10 cellular contexts compared by ENCODE assay signal in genomic region chr4:184280591-184281071, GRCh38.
DNase-seq lines count a peak whose midpoint lies in the region; ATAC-seq and TF ChIP-seq lines count a peak whose summit lies in the region.
"Had no signal": no experiment of that assay in that cellular context is flagged by ENCODE, and none has a peak within 500 bp of the region (broad histone marks: within the 10 kb centered on the region; RNA-seq: fewer than 3 reads in every experiment).

No MANE protein-coding gene starts in this region.

- H3K27ac Mint-ChIP-seq in activated naive CD8-positive, alpha-beta T cell treated with anti-CD3 and anti-CD28 coated beads, Interleukin-2, amount 10 ng/mL, durations not matched to agents 7 days and 5 days = peak overlapping the region; percentile 62

- no peak for TF ChIP-seq CTCF in PC-3 (conservative IDR thresholded peaks at IDR 0.05; ENCODE audit: low read depth, low read length)
- no peak for TF ChIP-seq CTCF in coronary artery (IDR thresholded peaks at IDR 0.05)

- peaks cover 14% of the 10 kb centered on the region for H3K36me3 Mint-ChIP-seq in activated naive CD8-positive, alpha-beta T cell treated with anti-CD3 and anti-CD28 coated beads, Interleukin-2, amount 10 ng/mL, durations not matched to agents 7 days and 5 days

- intact Hi-C loops in PC-3 (cut with micrococcal nuclease) = no loop called here

- ATAC-seq in GM18499 (IDR thresholded peaks at IDR 0.05; ENCODE audit: insufficient read depth, unreplicated experiment) (peak; percentile 31), GM19468 (IDR thresholded peaks at IDR 0.05; ENCODE audit: extremely low read depth, unreplicated experiment) (peak; percentile 43), HG03342 (IDR thresholded peaks at IDR 0.05; ENCODE audit: unreplicated experiment) (peak; percentile 46), PC-3 (no peak)
- ATAC-seq in activated naive CD8-positive, alpha-beta T cell treated with anti-CD3 and anti-CD28 coated beads, Interleukin-2, amount 10 ng/mL, durations not matched to agents 7 days and 5 days (ENCODE audit: low read depth) = peak; percentile 42
- ATAC-seq: sciatic nerve had no signal

- POLR2A ChIA-PET in activated naive CD8-positive, alpha-beta T cell treated with anti-CD3 and anti-CD28 coated beads, Interleukin-2, amount 10 ng/mL, durations not matched to agents 7 days and 5 days (lab: Charles Lee) = interaction anchor here (0.9 to 2.5 kb wide), 6 partner anchors 8 to 369 kb away, joined by 3 to 16 read pairs (median 6); partner anchors contain the start of genes CASP3, IRF2 and PRIMPOL
- POLR2A ChIA-PET in PC-3 (lab: Charles Lee; ENCODE audit: unreplicated experiment) = no interaction called here

- no peak overlapping the region for H3K4me3 ChIP-seq in PC-3 (ENCODE audit: low read length)
- H3K4me3 ChIP-seq in coronary artery = no peak overlapping the region
- H3K4me3 ChIP-seq: hepatocyte had no signal

- H3K9ac ChIP-seq in PC-3 (ENCODE audit: low read length) = no peak overlapping the region

- H3F3A ChIP-seq in PC-3 (ENCODE audit: low read length, unreplicated experiment) = no peaks in the 10 kb centered on the region

- CTCF ChIA-PET in PC-3 (lab: Charles Lee) = no interaction called here

- H3K4me3 Mint-ChIP-seq in activated naive CD8-positive, alpha-beta T cell treated with anti-CD3 and anti-CD28 coated beads, Interleukin-2, amount 10 ng/mL, durations not matched to agents 7 days and 5 days = no peak overlapping the region

- no peaks in the 10 kb centered on the region for H3K9me2 ChIP-seq in PC-3 (replicated peaks; ENCODE audit: low read length)

- H3K9me3 ChIP-seq in PC-3 (ENCODE audit: low read length) = 0 out of 2 replicates have a peak, but pooled peaks cover 3% of the 10 kb centered on the region

- DNase-seq in activated naive CD8-positive, alpha-beta T cell treated with anti-CD3 and anti-CD28 coated beads, Interleukin-2, amount 10 ng/mL, durations not matched to agents 7 days and 5 days = no peak
- DNase-seq in NCI-H2081 treated with DMSO at 0.1 percent for 48 hours (lab: John Stamatoyannopoulos, UW) (no peak), NCI-H446 treated with DMSO at 0.1 percent for 48 hours (lab: John Stamatoyannopoulos, UW) (no peak), PC-3 (no peak), coronary artery (ENCODE audit: low spot score) (no peak)

- peaks cover 9% of the 10 kb centered on the region for H3K9me3 Mint-ChIP-seq in activated naive CD8-positive, alpha-beta T cell treated with anti-CD3 and anti-CD28 coated beads, Interleukin-2, amount 10 ng/mL, durations not matched to agents 7 days and 5 days

- no peak overlapping the region for H2AFZ ChIP-seq in PC-3 (ENCODE audit: low read length)
- H2AFZ ChIP-seq: hepatocyte had no signal

- H3K27me3 ChIP-seq in PC-3 (ENCODE audit: low read length) = no peaks in the 10 kb centered on the region
- H3K27me3 ChIP-seq: hepatocyte had no signal

- H3K27me3 Mint-ChIP-seq in activated naive CD8-positive, alpha-beta T cell treated with anti-CD3 and anti-CD28 coated beads, Interleukin-2, amount 10 ng/mL, durations not matched to agents 7 days and 5 days = no peaks in the 10 kb centered on the region

- peaks cover 40% of the 10 kb centered on the region for H3K4me1 Mint-ChIP-seq in activated naive CD8-positive, alpha-beta T cell treated with anti-CD3 and anti-CD28 coated beads, Interleukin-2, amount 10 ng/mL, durations not matched to agents 7 days and 5 days

- no peaks in the 10 kb centered on the region for H3K4me1 ChIP-seq in PC-3 (ENCODE audit: insufficient read depth, low read length)

- no peaks in the 10 kb centered on the region for H3K36me3 ChIP-seq in PC-3 (ENCODE audit: low read depth, low read length)

- H3K27ac ChIP-seq in PC-3 (ENCODE audit: low read length) (no peak overlapping the region), coronary artery (no peak overlapping the region)
- H3K27ac ChIP-seq: hepatocyte had no signal

- H4K20me1 ChIP-seq in PC-3 (ENCODE audit: low read length) = no peaks in the 10 kb centered on the region

- H3K4me2 ChIP-seq in PC-3 (ENCODE audit: low read length) = no peak overlapping the region
- H3K4me2 ChIP-seq: hepatocyte had no signal

- no peaks in the 10 kb centered on the region for H3K79me2 ChIP-seq in PC-3 (ENCODE audit: low read length)
- H3K79me2 ChIP-seq: hepatocyte had no signal

- no TSS peak for BruUV-seq in PC-3 (replicated peaks; lab: Mats Ljungman, UMichigan)
